ENCODE assay signal across 1 cellular context in genomic region chr16:8797364-8798173, GRCh38.
TF ChIP-seq lines count a peak whose summit lies in the region.

Gene PMM2, plus strand, starts transcription at chr16:8797839. Its CDS starts 44 bp downstream, at chr16:8797883.
Gene TMEM186, minus strand, starts transcription at chr16:8797639. Its CDS starts 25 bp downstream, at chr16:8797614.

TF ChIP-seq in HepG2, 621 proteins besides CTCF, POLR2A, EP300 and RAD21 (continued from another document and continues in another):
- TF ChIP-seq HOMEZ (CRISPR knock-in tag; IDR thresholded peaks at IDR 0.05; ENCODE audit: low read depth): peak; percentile 89
- TF ChIP-seq KLF15 (CRISPR knock-in tag; IDR thresholded peaks at IDR 0.05; ENCODE audit: borderline replicate concordance): peak; percentile 98
- TF ChIP-seq PRPF4 (IDR thresholded peaks at IDR 0.05; ENCODE audit: low read depth, low read length, poor library complexity, severe bottlenecking): no peak
- peak; percentile 97 for TF ChIP-seq ZNF160 (CRISPR knock-in tag; IDR thresholded peaks at IDR 0.05)
- peak; percentile 95 for TF ChIP-seq HNRNPH1 (optimal IDR thresholded peaks at IDR 0.05; ENCODE audit: low read depth, low read length)
- no peak for TF ChIP-seq EZH2 (conservative IDR thresholded peaks at IDR 0.05; ENCODE audit: low read depth, low read length)
- peak; percentile 83 for TF ChIP-seq ARID5B (CRISPR knock-in tag; IDR thresholded peaks at IDR 0.05)
- peak; percentile 70 for TF ChIP-seq PTBP1 (IDR thresholded peaks at IDR 0.05; ENCODE audit: low read depth, low read length, poor library complexity, severe bottlenecking)
- TF ChIP-seq TCF12 (IDR thresholded peaks at IDR 0.05): no peak
- peak; percentile 94 for TF ChIP-seq TCF12 (CRISPR knock-in tag; IDR thresholded peaks at IDR 0.05)
- TF ChIP-seq RARG (CRISPR knock-in tag; IDR thresholded peaks at IDR 0.05; ENCODE audit: low read depth): peak; percentile 92; the same call in 1 of the 2 replicates
- peak; percentile 85 for TF ChIP-seq FOXA3 (CRISPR knock-in tag; IDR thresholded peaks at IDR 0.05)
- peak; percentile 100 for TF ChIP-seq NRL (CRISPR knock-in tag; IDR thresholded peaks at IDR 0.05; ENCODE audit: borderline replicate concordance)
- TF ChIP-seq PPARG (CRISPR knock-in tag; conservative IDR thresholded peaks at IDR 0.05): peak; percentile 66; the same call in 1 of the 2 replicates
- TF ChIP-seq CC2D1A (CRISPR knock-in tag; IDR thresholded peaks at IDR 0.05): peak; percentile 71; the same call in 1 of the 2 replicates
- peak; percentile 78 for TF ChIP-seq ZBTB40 (IDR thresholded peaks at IDR 0.05)
- peak; percentile 97 for TF ChIP-seq ZBTB40 (CRISPR knock-in tag; IDR thresholded peaks at IDR 0.05)
- TF ChIP-seq SRY (CRISPR knock-in tag; IDR thresholded peaks at IDR 0.05): peak; percentile 99
- no peak for TF ChIP-seq ZNF354B (CRISPR knock-in tag; IDR thresholded peaks at IDR 0.05)
- peak; percentile 95 for TF ChIP-seq ISX (CRISPR knock-in tag; conservative IDR thresholded peaks at IDR 0.05)
- TF ChIP-seq ZNF296 (CRISPR knock-in tag; conservative IDR thresholded peaks at IDR 0.05): no peak; the same call in 1 of the 2 replicates
- TF ChIP-seq KLF6 (CRISPR knock-in tag; IDR thresholded peaks at IDR 0.05): peak; percentile 98
- peak; percentile 97 for TF ChIP-seq POLR2G (IDR thresholded peaks at IDR 0.05; ENCODE audit: low read depth, low read length)
- TF ChIP-seq SP1 (IDR thresholded peaks at IDR 0.05): no peak
- peak; percentile 77 for TF ChIP-seq SP1 (CRISPR knock-in tag; IDR thresholded peaks at IDR 0.05)
- peak; percentile 100 for TF ChIP-seq NFKB2 (CRISPR knock-in tag; IDR thresholded peaks at IDR 0.05; ENCODE audit: borderline replicate concordance)
- peak; percentile 96 for TF ChIP-seq E2F2 (CRISPR knock-in tag; IDR thresholded peaks at IDR 0.05; ENCODE audit: borderline replicate concordance)
- peak; percentile 94 for TF ChIP-seq ZNF709 (CRISPR knock-in tag; IDR thresholded peaks at IDR 0.05)
- peak; percentile 94 for TF ChIP-seq MYNN (CRISPR knock-in tag; IDR thresholded peaks at IDR 0.05; ENCODE audit: low read depth)
- TF ChIP-seq ZNF670 (CRISPR knock-in tag; IDR thresholded peaks at IDR 0.05; ENCODE audit: borderline replicate concordance): peak; percentile 99
- peak; percentile 98 for TF ChIP-seq CCDC6 (CRISPR knock-in tag; IDR thresholded peaks at IDR 0.05)
- peak; percentile 89 for TF ChIP-seq FOXP4 (CRISPR knock-in tag; IDR thresholded peaks at IDR 0.05)
- no peak for TF ChIP-seq MAFG (CRISPR knock-in tag; IDR thresholded peaks at IDR 0.05)
- TF ChIP-seq ZNF552 (CRISPR knock-in tag; IDR thresholded peaks at IDR 0.05; ENCODE audit: borderline replicate concordance): peak; percentile 87; the same call in 1 of the 2 replicates
- peak; percentile 26; the same call in 1 of the 2 replicates for TF ChIP-seq USF2 (IDR thresholded peaks at IDR 0.05; ENCODE audit: low read depth, low read length)
- TF ChIP-seq USF2 (CRISPR knock-in tag; IDR thresholded peaks at IDR 0.05; ENCODE audit: borderline replicate concordance): peak; percentile 76
- TF ChIP-seq GMEB1 (CRISPR knock-in tag; IDR thresholded peaks at IDR 0.05; ENCODE audit: borderline replicate concordance): peak; percentile 96
